9 cellular contexts compared by ENCODE assay signal in genomic region chr20:31496761-31497295, GRCh38. TPM values are rescaled to one million over a fixed set of nuclear protein-coding genes. Genes with fewer than 3 reads are reported as not detected.
A peak's percentile ranks its signal among the peaks of the same experiment; 100 is the strongest.
DNase-seq lines count a peak whose midpoint lies in the region; ATAC-seq and TF ChIP-seq lines count a peak whose summit lies in the region.
"Had no signal": no experiment of that assay in that cellular context is flagged by ENCODE, and none has a peak within 500 bp of the region (broad histone marks: within the 10 kb centered on the region; RNA-seq: fewer than 3 reads in every experiment).

No MANE protein-coding gene starts in this region.

- H3K9ac ChIP-seq in IMR-90 (ENCODE audit: low read depth, low read length) (no peak overlapping the region), mammary epithelial cell (ENCODE audit: insufficient read depth, low read length) (no peak overlapping the region), mesenchymal stem cell (ENCODE audit: low read length) (peak overlapping the region; percentile 73)

- no peak for TF ChIP-seq RAD21 in IMR-90 (IDR thresholded peaks at IDR 0.05; ENCODE audit: low read length)

- TF ChIP-seq POLR2A in IMR-90 (IDR thresholded peaks at IDR 0.05; ENCODE audit: low read depth, low read length): no peak
- TF ChIP-seq POLR2A in transverse colon (IDR thresholded peaks at IDR 0.05): no peak

- POLR2A ChIA-PET in IMR-90 (lab: Charles Lee; ENCODE audit: unreplicated experiment) (no interaction called here), GM10248 (lab: Yijun Ruan, JAX) (no interaction called here)

- H3K23ac ChIP-seq in IMR-90 (ENCODE audit: low read depth, low read length): no peak overlapping the region
- H3K23ac ChIP-seq in mesenchymal stem cell (ENCODE audit: low read length in 2 of 2): no peak overlapping the region

- peak; percentile 35; the same call in 1 of the 2 replicates for ATAC-seq in IMR-90 (ENCODE audit: low read depth)
- ATAC-seq: T-helper 17 cell had no signal

- H3K18ac ChIP-seq in IMR-90 (ENCODE audit: low read depth, low read length) (no peak overlapping the region), mesenchymal stem cell (ENCODE audit: low read depth in 1 of 2, low read length in 2 of 2) (no peak overlapping the region)

- no peak overlapping the region for H2AK9ac ChIP-seq in IMR-90 (replicated peaks; ENCODE audit: low read depth, low read length, poor library complexity)

- dilution Hi-C loops in IMR-90 (cut with HindIII; ENCODE audit: low sequenced_read_pairs, unreplicated experiment): no loop called here
- dilution Hi-C loops in mammary epithelial cell (cut with HindIII; ENCODE audit: low sequenced_read_pairs): loop anchor here (5.0 kb wide), 1 partner anchor 75 kb away; no protein-coding TSS in a partner anchor

- CTCF ChIA-PET in IMR-90 (lab: Yijun Ruan, JAX) (interaction anchor here (1.3 kb wide), 1 partner anchor 36 kb away, joined by 4 read pairs; no protein-coding TSS in a partner anchor), mammary epithelial cell (lab: Charles Lee; ENCODE audit: low non-redundant PET) (no interaction called here), GM10248 (lab: Yijun Ruan, JAX) (no interaction called here)

- TF ChIP-seq CTCF in IMR-90 (conservative IDR thresholded peaks at IDR 0.05; ENCODE audit: low read depth, low read length) (no peak), mammary epithelial cell (conservative IDR thresholded peaks at IDR 0.05 in 1 of 2, IDR thresholded peaks at IDR 0.05 in 1 of 2; ENCODE audit: extremely low read depth in 1 of 2, insufficient read depth in 1 of 2, low read depth in 1 of 2, low read length in 2 of 2) (no peak), transverse colon (IDR thresholded peaks at IDR 0.05) (no peak), GM10248 (IDR thresholded peaks at IDR 0.05; ENCODE audit: control extremely low read depth, extremely low read depth, low read depth, missing control alignments) (no peak)

- no peak overlapping the region for H3K14ac ChIP-seq in IMR-90 (replicated peaks; ENCODE audit: low read depth, low read length)
- H3K14ac ChIP-seq in mesenchymal stem cell (ENCODE audit: low read length in 2 of 2): no peak overlapping the region

- no peak overlapping the region for H2BK12ac ChIP-seq in mesenchymal stem cell (ENCODE audit: low read length in 2 of 2)

- no peak overlapping the region for H4K91ac ChIP-seq in IMR-90 (ENCODE audit: insufficient read depth, low read depth, low read length)
- H4K91ac ChIP-seq in mesenchymal stem cell (ENCODE audit: low read length): no peak overlapping the region

- no peak overlapping the region for H2BK120ac ChIP-seq in IMR-90 (ENCODE audit: low read depth, low read length)
- H2BK120ac ChIP-seq in mesenchymal stem cell (ENCODE audit: low read depth, low read length): no peak overlapping the region

- H4K8ac ChIP-seq in IMR-90 (ENCODE audit: low read depth in 2 of 2, low read length in 2 of 2) (no peak overlapping the region), mesenchymal stem cell (ENCODE audit: low read length) (no peak overlapping the region)

- in situ Hi-C loops in IMR-90 (cut with MboI; ENCODE audit: low sequenced_read_pairs): no loop called here
- in situ Hi-C loops in mammary epithelial cell (cut with MboI; ENCODE audit: low sequenced_read_pairs in 2 of 2): loop anchor here in 1 of 2 donors (5.0 kb wide), 1 partner anchor 35 kb away; no protein-coding TSS in a partner anchor
- in situ Hi-C loops in transverse colon (cut with MboI; ENCODE audit: low pct_ligation_motif_present in 1 of 4, low pct_unique_long_range_greater_than_20kb in 1 of 4, low sequenced_read_pairs in 3 of 4): no loop called here

- H3K79me1 ChIP-seq in IMR-90 (ENCODE audit: low read depth in 1 of 2, low read length in 2 of 2): no peaks in the 10 kb centered on the region
- H3K79me1 ChIP-seq in mesenchymal stem cell (replicated peaks; ENCODE audit: low read length, poor library complexity, severe bottlenecking): no peaks in the 10 kb centered on the region

- DNase-seq in IMR-90 (no peak), mammary epithelial cell (no peak), mesenchymal stem cell (no peak), transverse colon (peak; percentile 22), NCI-H1436 (lab: John Stamatoyannopoulos, UW) (no peak), GM10248 (ENCODE audit: extremely low spot score) (no peak), HUDEP-2 (lab: John Stamatoyannopoulos, UW; ENCODE audit: unreplicated experiment in 76 of 76) (no peak)
- DNase-seq: T-helper 17 cell had no signal

- no peak overlapping the region for H3K56ac ChIP-seq in IMR-90 (ENCODE audit: extremely low read depth, insufficient read depth, low read length)

- H3K4me2 ChIP-seq in IMR-90 (ENCODE audit: low read depth, low read length) (peak overlapping the region; percentile 73), mammary epithelial cell (ENCODE audit: insufficient read depth, low read depth, low read length) (no peak overlapping the region), mesenchymal stem cell (ENCODE audit: low read length, poor library complexity, severe bottlenecking) (no peak overlapping the region)

- 0 out of 2 replicates have a peak, but pooled peaks cover 2% of the 10 kb centered on the region for H3K4me1 ChIP-seq in IMR-90 (ENCODE audit: control insufficient read depth, insufficient read depth, low read length)
- peaks cover 4% of the 10 kb centered on the region for H3K4me1 ChIP-seq in mammary epithelial cell (ENCODE audit: insufficient read depth, low read length)
- H3K4me1 ChIP-seq in mesenchymal stem cell (ENCODE audit: control insufficient read depth, insufficient read depth, low read depth, low read length): no peaks in the 10 kb centered on the region
- H3K4me1 ChIP-seq in transverse colon: peaks cover 0 to 8% (median 0%) of the 10 kb centered on the region in 4 donors

- no peaks in the 10 kb centered on the region for H3K9me3 ChIP-seq in IMR-90 (ENCODE audit: control insufficient read depth, insufficient read depth, low read length)
- H3K9me3 ChIP-seq in mammary epithelial cell (replicated peaks; ENCODE audit: insufficient read depth, low read length): no peaks in the 10 kb centered on the region
- no peaks in the 10 kb centered on the region for H3K9me3 ChIP-seq in mesenchymal stem cell (ENCODE audit: control insufficient read depth, low read length)
- no peaks in the 10 kb centered on the region for H3K9me3 ChIP-seq in transverse colon

- H3K4me3 ChIP-seq in IMR-90 (ENCODE audit: insufficient read depth, low read depth, low read length): no peak overlapping the region
- H3K4me3 ChIP-seq in mammary epithelial cell (replicated peaks in 1 of 3; ENCODE audit: insufficient read depth in 1 of 3, low read depth in 2 of 3, low read length in 3 of 3): no peak overlapping the region
- H3K4me3 ChIP-seq in mesenchymal stem cell (ENCODE audit: insufficient read depth in 1 of 2, low read depth in 1 of 2, low read length in 2 of 2): peak overlapping the region in 1 of 2 experiments; percentile 63
- no peak overlapping the region for H3K4me3 ChIP-seq in transverse colon

- H2BK20ac ChIP-seq in IMR-90 (ENCODE audit: low read depth, low read length): no peak overlapping the region

- H4K20me1 ChIP-seq in IMR-90 (ENCODE audit: insufficient read depth, low read length): no peaks in the 10 kb centered on the region
- H4K20me1 ChIP-seq in mammary epithelial cell (ENCODE audit: insufficient read depth, low read length): no peaks in the 10 kb centered on the region

- no peak overlapping the region for H3K27ac ChIP-seq in IMR-90 (ENCODE audit: insufficient read depth, low read length)
- H3K27ac ChIP-seq in mammary epithelial cell (ENCODE audit: insufficient read depth, low read depth, low read length): no peak overlapping the region
- no peak overlapping the region for H3K27ac ChIP-seq in mesenchymal stem cell (ENCODE audit: low read length, poor library complexity, severe bottlenecking)
- H3K27ac ChIP-seq in transverse colon: peak overlapping the region; percentile 45 to 66 (median 55)

- no peaks in the 10 kb centered on the region for H3K79me2 ChIP-seq in mammary epithelial cell (ENCODE audit: insufficient read depth, low read length)

- TF ChIP-seq EP300 in transverse colon (IDR thresholded peaks at IDR 0.05; ENCODE audit: low read depth): no peak

- H2BK5ac ChIP-seq in IMR-90 (ENCODE audit: low read depth, low read length, poor library complexity, severe bottlenecking): no peak overlapping the region
- no peak overlapping the region for H2BK5ac ChIP-seq in mesenchymal stem cell (ENCODE audit: low read depth, low read length, poor library complexity, severe bottlenecking)

- H2AFZ ChIP-seq in IMR-90 (replicated peaks; ENCODE audit: low read length, poor library complexity) (peak overlapping the region; percentile 4), mammary epithelial cell (ENCODE audit: low read depth, low read length) (peak overlapping the region; percentile 58), mesenchymal stem cell (ENCODE audit: low read depth, low read length) (no peak overlapping the region)

- peaks cover 9% of the 10 kb centered on the region for H3K27me3 ChIP-seq in IMR-90 (ENCODE audit: control insufficient read depth, insufficient read depth, low read length)
- no peaks in the 10 kb centered on the region for H3K27me3 ChIP-seq in mammary epithelial cell (ENCODE audit: insufficient read depth, low read length)
- peaks cover 0 to 39% of the 10 kb centered on the region in 2 experiments for H3K27me3 ChIP-seq in mesenchymal stem cell (ENCODE audit: control insufficient read depth in 1 of 2, insufficient read depth in 1 of 2, low read length in 2 of 2)
- H3K27me3 ChIP-seq in transverse colon: no peaks in the 10 kb centered on the region

- no peak overlapping the region for H2BK15ac ChIP-seq in IMR-90 (ENCODE audit: low read depth, low read length)
- no peak overlapping the region for H2BK15ac ChIP-seq in mesenchymal stem cell (ENCODE audit: low read depth, poor library complexity, severe bottlenecking)

- no peak overlapping the region for H4K5ac ChIP-seq in IMR-90 (ENCODE audit: low read depth, low read length)

- H3K36me3 ChIP-seq in IMR-90 (ENCODE audit: control insufficient read depth, insufficient read depth, low read length) (no peaks in the 10 kb centered on the region), mammary epithelial cell (ENCODE audit: insufficient read depth, low read length) (no peaks in the 10 kb centered on the region), mesenchymal stem cell (ENCODE audit: control insufficient read depth in 1 of 2, insufficient read depth in 2 of 2, low read depth in 1 of 2, low read length in 2 of 2) (no peaks in the 10 kb centered on the region), transverse colon (no peaks in the 10 kb centered on the region)

- BruUV-seq in IMR-90 (replicated peaks; lab: Mats Ljungman, UMichigan) (no TSS peak), mammary epithelial cell (replicated peaks; lab: Mats Ljungman, UMichigan) (no TSS peak)

- 7% methylated on average over 3 of the region's 15 CpGs; no CpG with 5 or more reads in 1 of the 2 experiments for WGBS in IMR-90 (ENCODE audit: extremely low coverage in 2 of 2, insufficient read length in 1 of 2), 2 experiments
- WGBS in mammary epithelial cell (ENCODE audit: low coverage, missing lambda C conversion rate): 7% methylated on average over 10 of the region's 15 CpGs
- WGBS in mesenchymal stem cell: 82% methylated on average over 15 of the region's 15 CpGs
- WGBS in transverse colon (ENCODE audit: low coverage in 1 of 2), 2 donors: 36% methylated on average over 15 of the region's 15 CpGs; no CpG with 5 or more reads in 1 of the 2 donors

- no peak overlapping the region for H2AK5ac ChIP-seq in IMR-90 (ENCODE audit: low read depth, low read length)
- no peak overlapping the region for H2AK5ac ChIP-seq in mesenchymal stem cell (ENCODE audit: low read length, severe bottlenecking)

- H3K4ac ChIP-seq in IMR-90 (ENCODE audit: low read depth, low read length) (no peak overlapping the region), mesenchymal stem cell (ENCODE audit: low read depth in 1 of 2, low read length in 2 of 2) (no peak overlapping the region)

- intact Hi-C loops in IMR-90 (cut with micrococcal nuclease): no loop called here
- intact Hi-C loops in mammary epithelial cell (cut with micrococcal nuclease): no loop called here
- intact Hi-C loops in transverse colon (cut with DNase I; ENCODE audit: low total_unique reads): no loop called here

- no peaks in the 10 kb centered on the region for H3K9me1 ChIP-seq in IMR-90 (ENCODE audit: insufficient read depth, low read length)

RNA-seq across cellular contexts. Expression of gene HM13, which starts 17.4 kb away (rescaled TPM):
- total RNA-seq in IMR-90 (2012; rRNA removed) (46.7 and 53.2 TPM in 2 replicates), mammary epithelial cell (100 to 1,000 TPM in 1 of 2 donors, 10 to 100 TPM in 1; 65.2 to 184 TPM), transverse colon (10 to 100 TPM; 38.4 to 86.0 (median 63.4) TPM)
- polyA plus RNA-seq in IMR-90 (2012; rRNA removed) (203 and 207 TPM in 2 replicates), mammary epithelial cell (160 TPM)
- 159 and 176 TPM in 2 replicates for polyA plus RNA-seq in IMR-90 (2012; cell fraction: cytosol; rRNA removed)
- polyA plus RNA-seq in IMR-90 (2012; cell fraction: nucleus; rRNA removed; ENCODE audit: low replicate concordance): 138 and 153 TPM in 2 replicates
- 137 TPM for polyA minus RNA-seq in mammary epithelial cell
- polyA plus RNA-seq in mesenchymal stem cell (2013, experiment 1 of 2): 291 TPM
- polyA plus RNA-seq in mesenchymal stem cell (2013, experiment 2 of 2): 287 TPM

RNA-seq across cellular contexts. Expression of gene REM1, which starts 21.7 kb away (rescaled TPM):
- total RNA-seq in IMR-90 (2012; rRNA removed) (not detected in 2 replicates), mammary epithelial cell (not detected), transverse colon (1 to 10 TPM in 2 of 4 donors, under 1 TPM in 1, not detected in 1; 0.80 to 1.8 (median 1.3) TPM)
- polyA plus RNA-seq in IMR-90 (2012; rRNA removed) (not detected in 2 replicates), mammary epithelial cell (not detected)
- polyA plus RNA-seq in IMR-90 (2012; cell fraction: cytosol; rRNA removed): not detected in 2 replicates
- not detected in 2 replicates for polyA plus RNA-seq in IMR-90 (2012; cell fraction: nucleus; rRNA removed; ENCODE audit: low replicate concordance)
- not detected for polyA minus RNA-seq in mammary epithelial cell
- not detected for polyA plus RNA-seq in mesenchymal stem cell (2013, experiment 1 of 2)
- not detected for polyA plus RNA-seq in mesenchymal stem cell (2013, experiment 2 of 2)
- total RNA-seq: pulmonary artery endothelial cell, T-helper 17 cell had no signal

RNA-seq across cellular contexts. Expression of gene DEFB124, which starts 21.9 kb away (rescaled TPM):
- total RNA-seq in IMR-90 (2012; rRNA removed): not detected in 2 replicates
- not detected in 2 replicates for polyA plus RNA-seq in IMR-90 (2012; rRNA removed)
- not detected in 2 replicates for polyA plus RNA-seq in IMR-90 (2012; cell fraction: cytosol; rRNA removed)
- polyA plus RNA-seq in IMR-90 (2012; cell fraction: nucleus; rRNA removed; ENCODE audit: low replicate concordance): not detected in 2 replicates
- not detected for total RNA-seq in mammary epithelial cell
- polyA plus RNA-seq in mammary epithelial cell: not detected
- polyA minus RNA-seq in mammary epithelial cell: not detected
- polyA plus RNA-seq in mesenchymal stem cell (2013, experiment 1 of 2): not detected
- not detected for polyA plus RNA-seq in mesenchymal stem cell (2013, experiment 2 of 2)
- not detected for total RNA-seq in transverse colon
- total RNA-seq: pulmonary artery endothelial cell, T-helper 17 cell had no signal

RNA-seq across cellular contexts. Expression of gene DEFB123, which starts 56.4 kb away (rescaled TPM):
- total RNA-seq in IMR-90 (2012; rRNA removed): not detected in 2 replicates
- polyA plus RNA-seq in IMR-90 (2012; rRNA removed): not detected in 2 replicates
- not detected in 2 replicates for polyA plus RNA-seq in IMR-90 (2012; cell fraction: cytosol; rRNA removed)
- not detected in 2 replicates for polyA plus RNA-seq in IMR-90 (2012; cell fraction: nucleus; rRNA removed; ENCODE audit: low replicate concordance)
- not detected for total RNA-seq in mammary epithelial cell
- not detected for polyA plus RNA-seq in mammary epithelial cell
- polyA minus RNA-seq in mammary epithelial cell: not detected
- not detected for polyA plus RNA-seq in mesenchymal stem cell (2013, experiment 1 of 2)
- polyA plus RNA-seq in mesenchymal stem cell (2013, experiment 2 of 2): not detected
- total RNA-seq in transverse colon: not detected
- total RNA-seq: pulmonary artery endothelial cell, T-helper 17 cell had no signal

Comparison
In these comparisons a context has a peak if more than half of its experiments do, and no peak if none do; other contexts are left out.
1. H3K27ac ChIP-seq: peak in transverse colon (4 of 4); none in IMR-90 (single experiment), mammary epithelial cell (single experiment) and mesenchymal stem cell (single experiment).